9 cellular contexts compared by ENCODE assay signal in genomic region chr6:88964509-88964908, GRCh38. TPM values are rescaled to one million over a fixed set of nuclear protein-coding genes. Genes with fewer than 3 reads are reported as not detected.
DNase-seq lines count a peak whose midpoint lies in the region; ATAC-seq and TF ChIP-seq lines count a peak whose summit lies in the region.
"Had no signal": no experiment of that assay in that cellular context is flagged by ENCODE, and none has a peak within 500 bp of the region (broad histone marks: within the 10 kb centered on the region; RNA-seq: fewer than 3 reads in every experiment).

No MANE protein-coding gene starts in this region.

- H3K4me3 ChIP-seq in BLaER1 (peak overlapping the region; percentile 80), Loucy (ENCODE audit: low read length, poor library complexity, severe bottlenecking) (peak overlapping the region; percentile 99)

- H3K9me3 ChIP-seq in BLaER1: no peaks in the 10 kb centered on the region
- H3K9me3 ChIP-seq in Loucy (ENCODE audit: insufficient read depth, low read depth, low read length): no peaks in the 10 kb centered on the region

- no peaks in the 10 kb centered on the region for H4K20me1 ChIP-seq in BLaER1
- peaks cover 26% of the 10 kb centered on the region for H4K20me1 ChIP-seq in Loucy (ENCODE audit: insufficient read depth, low read length, poor library complexity, severe bottlenecking)

- no peak for ATAC-seq in central memory CD8-positive, alpha-beta T cell (replicated peaks; ENCODE audit: extremely low read depth, poor library complexity, severe bottlenecking)
- no peak for ATAC-seq in natural killer cell

- H3K4me3 Mint-ChIP-seq in central memory CD8-positive, alpha-beta T cell: peak overlapping the region; percentile 97
- peak overlapping the region; percentile 93 for H3K4me3 Mint-ChIP-seq in natural killer cell

- peaks cover 47% of the 10 kb centered on the region for H3K79me2 ChIP-seq in Loucy (ENCODE audit: insufficient read depth, low read length)

- H3K27ac ChIP-seq in BLaER1: no peak overlapping the region

- H3K36me3 Mint-ChIP-seq in central memory CD8-positive, alpha-beta T cell (ENCODE audit: insufficient read depth): peaks cover 11% of the 10 kb centered on the region
- H3K36me3 Mint-ChIP-seq in natural killer cell: peaks cover 10% of the 10 kb centered on the region

- no peak for DNase-seq in central memory CD8-positive, alpha-beta T cell (ENCODE audit: low spot score in 2 of 2)
- DNase-seq in natural killer cell: no peak
- DNase-seq in stimulated activated CD8-positive, alpha-beta memory T cell treated with anti-CD3 and anti-CD28 coated beads, Interleukin-4, amount 100 ng/mL, for 48 hours: no peak
- no peak for DNase-seq in NCI-H1105 (lab: John Stamatoyannopoulos, UW)
- no peak for DNase-seq in DMS79 (lab: John Stamatoyannopoulos, UW)
- no peak for DNase-seq in HPDE6-E6E7 (ENCODE audit: extremely low spot score)

- TF ChIP-seq CTCF in Loucy (conservative IDR thresholded peaks at IDR 0.05; ENCODE audit: low read length) (no peak), natural killer cell (IDR thresholded peaks at IDR 0.05) (no peak)

- no peaks in the 10 kb centered on the region for H3K9me3 Mint-ChIP-seq in central memory CD8-positive, alpha-beta T cell
- H3K9me3 Mint-ChIP-seq in natural killer cell: peaks cover 3 to 4% of the 10 kb centered on the region in 2 donors

- H3K4me1 ChIP-seq in BLaER1 (peaks cover 18% of the 10 kb centered on the region), Loucy (ENCODE audit: insufficient read depth, low read length, poor library complexity, severe bottlenecking) (peaks cover 40% of the 10 kb centered on the region)

- H3K27me3 ChIP-seq in BLaER1 (no peaks in the 10 kb centered on the region), Loucy (ENCODE audit: insufficient read depth, low read length, poor library complexity, severe bottlenecking) (no peaks in the 10 kb centered on the region)
- H3K27me3 ChIP-seq: neutrophil had no signal

- H3K4me1 Mint-ChIP-seq in central memory CD8-positive, alpha-beta T cell: peaks cover 24% of the 10 kb centered on the region
- peaks cover 32 to 42% of the 10 kb centered on the region in 2 donors for H3K4me1 Mint-ChIP-seq in natural killer cell

- no peaks in the 10 kb centered on the region for H3F3A ChIP-seq in Loucy (ENCODE audit: low read depth)

- intact Hi-C loops in natural killer cell (cut with micrococcal nuclease): no loop called here

- peak overlapping the region; percentile 72 for H3K27ac Mint-ChIP-seq in central memory CD8-positive, alpha-beta T cell (ENCODE audit: low read depth)
- peak overlapping the region; percentile 35 to 89 for H3K27ac Mint-ChIP-seq in natural killer cell

- no peaks in the 10 kb centered on the region for H3K27me3 Mint-ChIP-seq in central memory CD8-positive, alpha-beta T cell
- no peaks in the 10 kb centered on the region for H3K27me3 Mint-ChIP-seq in natural killer cell (ENCODE audit: low read depth in 2 of 2)

- H2AFZ ChIP-seq in Loucy (ENCODE audit: low read length): peak overlapping the region; percentile 98

- H3K4me2 ChIP-seq in BLaER1 (peak overlapping the region; percentile 69), Loucy (ENCODE audit: low read depth, low read length, poor library complexity, severe bottlenecking) (peak overlapping the region; percentile 93)

- H3K9me2 ChIP-seq in Loucy (replicated peaks; ENCODE audit: low read depth, low read length): no peaks in the 10 kb centered on the region

- peak overlapping the region; percentile 83; the same call in 1 of the 2 replicates for H3K9ac ChIP-seq in BLaER1
- H3K9ac ChIP-seq in Loucy (ENCODE audit: low read depth, low read length, poor library complexity, severe bottlenecking): peak overlapping the region; percentile 83

- H3K36me3 ChIP-seq in BLaER1: no peaks in the 10 kb centered on the region
- no peaks in the 10 kb centered on the region for H3K36me3 ChIP-seq in Loucy (ENCODE audit: insufficient read depth, low read length)
- H3K36me3 ChIP-seq: neutrophil had no signal

RNA-seq across cellular contexts. Expression of gene RNGTT, which starts 1.1 kb away (rescaled TPM):
- total RNA-seq in natural killer cell: 10 to 100 TPM; 23.1 to 27.2 (median 23.1) TPM
